ENCODE assay signal across 8 cellular contexts in genomic region chr11:925158-925495, GRCh38. TPM values are rescaled to one million over a fixed set of nuclear protein-coding genes. Genes with fewer than 3 reads are reported as not detected.
DNase-seq lines count a peak whose midpoint lies in the region; ATAC-seq and TF ChIP-seq lines count a peak whose summit lies in the region.

No MANE protein-coding gene starts in this region.

- TF ChIP-seq POLR2A in vagina (IDR thresholded peaks at IDR 0.05), result no peak

- H3K4me1 ChIP-seq in lower lobe of right lung (peaks cover 38% of the 10 kb centered on the region), vagina (peaks cover 40% of the 10 kb centered on the region)

- H3K9me3 Mint-ChIP-seq in stimulated activated naive CD8-positive, alpha-beta T cell treated with anti-CD3 and anti-CD28 coated beads, Interleukin-15, amount 100 ng/mL, for 72 hours, result no peaks in the 10 kb centered on the region

- no peak for TF ChIP-seq CTCF in choroid plexus epithelial cell (conservative IDR thresholded peaks at IDR 0.05; ENCODE audit: low read depth, low read length)
- no peak for TF ChIP-seq CTCF in lower lobe of right lung (IDR thresholded peaks at IDR 0.05)
- no peak for TF ChIP-seq CTCF in vagina (IDR thresholded peaks at IDR 0.05)

- no peaks in the 10 kb centered on the region for H3K27me3 ChIP-seq in lower lobe of right lung (ENCODE audit: low read depth)
- no peaks in the 10 kb centered on the region for H3K27me3 ChIP-seq in vagina

- peak; percentile 17 for ATAC-seq in stimulated activated naive CD8-positive, alpha-beta T cell treated with anti-CD3 and anti-CD28 coated beads, Interleukin-15, amount 100 ng/mL, for 72 hours
- no peak for ATAC-seq in stimulated activated naive CD8-positive, alpha-beta T cell treated with anti-CD3 and anti-CD28 coated beads, Interleukin-15, Interleukin-2, amounts not matched to agents 100 U/mL and 50 U/mL, for 24 hours
- ATAC-seq in lower lobe of right lung, result peak; percentile 2 to 3
- no peak for ATAC-seq in GM18519 (IDR thresholded peaks at IDR 0.05; ENCODE audit: low FRiP score, unreplicated experiment)
- no peak for ATAC-seq in GM18511 (IDR thresholded peaks at IDR 0.05; ENCODE audit: unreplicated experiment)
- ATAC-seq in GM18873 (IDR thresholded peaks at IDR 0.05; ENCODE audit: low FRiP score, unreplicated experiment), result no peak

- H3K4me3 Mint-ChIP-seq in stimulated activated naive CD8-positive, alpha-beta T cell treated with anti-CD3 and anti-CD28 coated beads, Interleukin-15, amount 100 ng/mL, for 72 hours, result no peak overlapping the region

- intact Hi-C loops in lower lobe of right lung (cut with DNase I), result no loop called here
- intact Hi-C loops in vagina (cut with DNase I), result no loop called here

- H3K27ac ChIP-seq in lower lobe of right lung (peak overlapping the region; percentile 87), vagina (peak overlapping the region; percentile 93)

- no peaks in the 10 kb centered on the region for H3K27me3 Mint-ChIP-seq in stimulated activated naive CD8-positive, alpha-beta T cell treated with anti-CD3 and anti-CD28 coated beads, Interleukin-15, amount 100 ng/mL, for 72 hours

- peak overlapping the region; percentile 55 for H3K4me3 ChIP-seq in choroid plexus epithelial cell (ENCODE audit: low read depth, low read length)
- peak overlapping the region; percentile 72 for H3K4me3 ChIP-seq in lower lobe of right lung
- peak overlapping the region; percentile 84 to 100 for H3K4me3 ChIP-seq in vagina

- H3K36me3 ChIP-seq in lower lobe of right lung, result peaks cover 17% of the 10 kb centered on the region
- H3K36me3 ChIP-seq in vagina, result no peaks in the 10 kb centered on the region

- H3K9me3 ChIP-seq in lower lobe of right lung (no peaks in the 10 kb centered on the region), vagina (no peaks in the 10 kb centered on the region)

- H3K27ac Mint-ChIP-seq in stimulated activated naive CD8-positive, alpha-beta T cell treated with anti-CD3 and anti-CD28 coated beads, Interleukin-15, amount 100 ng/mL, for 72 hours, result no peak overlapping the region

- peaks cover 34% of the 10 kb centered on the region for H3K4me1 Mint-ChIP-seq in stimulated activated naive CD8-positive, alpha-beta T cell treated with anti-CD3 and anti-CD28 coated beads, Interleukin-15, amount 100 ng/mL, for 72 hours

- no peak for DNase-seq in stimulated activated naive CD8-positive, alpha-beta T cell treated with anti-CD3 and anti-CD28 coated beads, Interleukin-15, amount 100 ng/mL, for 72 hours
- DNase-seq in stimulated activated naive CD8-positive, alpha-beta T cell treated with anti-CD3 and anti-CD28 coated beads, Interleukin-15, Interleukin-2, amounts not matched to agents 100 U/mL and 50 U/mL, for 24 hours, result no peak
- DNase-seq in choroid plexus epithelial cell (ENCODE audit: low read depth) (no peak), lower lobe of right lung (peak; percentile 65), vagina (ENCODE audit: extremely low spot score in 2 of 2) (no peak)

RNA-seq across cellular contexts. Expression of gene AP2A2, which starts 0.5 kb away (rescaled TPM):
- total RNA-seq in lower lobe of right lung (130 TPM), vagina (58.7 TPM)

RNA-seq across cellular contexts. Expression of gene CHID1, which starts 14.5 kb away (rescaled TPM):
- 65.0 TPM for total RNA-seq in lower lobe of right lung
- total RNA-seq in vagina, result 72.9 TPM

Comparison
In these comparisons a context has a peak if more than half of its experiments do, and no peak if none do; other contexts are left out.
1. ATAC-seq: peak in stimulated activated naive CD8-positive, alpha-beta T cell treated with anti-CD3 and anti-CD28 coated beads, Interleukin-15, amount 100 ng/mL, for 72 hours (single experiment) and lower lobe of right lung (2 of 2); none in stimulated activated naive CD8-positive, alpha-beta T cell treated with anti-CD3 and anti-CD28 coated beads, Interleukin-15, Interleukin-2, amounts not matched to agents 100 U/mL and 50 U/mL, for 24 hours (single experiment), GM18519 (single experiment), GM18511 (single experiment) and GM18873 (single experiment).
2. Peak in every context shown above with its lines, with median percentiles within 50 percentile points of each other: H3K4me3 ChIP-seq.